Comparison of ENCODE assay signal across 24 cellular contexts in genomic region chr4:7865533-7865932, GRCh38.
DNase-seq lines count a peak whose midpoint lies in the region; ATAC-seq, FAIRE-seq and TF ChIP-seq lines count a peak whose summit lies in the region.
"Had no signal": no experiment of that assay in that cellular context is flagged by ENCODE, and none has a peak within 500 bp of the region (broad histone marks: within the 10 kb centered on the region; RNA-seq: fewer than 3 reads in every experiment).

No MANE protein-coding gene starts in this region.

- H3K4me3 ChIP-seq in A549 (no peak overlapping the region), K562 (no peak overlapping the region), aorta (ENCODE audit: low read length in 2 of 2) (no peak overlapping the region)
- H3K4me3 ChIP-seq: GM23248 had no signal

- H3K36me3 Mint-ChIP-seq in CD4-positive, alpha-beta T cell (ENCODE audit: low read depth) = peaks cover 35% of the 10 kb centered on the region
- peaks cover 14% of the 10 kb centered on the region for H3K36me3 Mint-ChIP-seq in activated T-cell treated with anti-CD3 and anti-CD28 coated beads, Interleukin-2, amount 50 U/mL, for 4 hours (ENCODE audit: insufficient read depth)

- no peak overlapping the region for H3K4me3 Mint-ChIP-seq in CD4-positive, alpha-beta T cell
- H3K4me3 Mint-ChIP-seq in activated T-cell treated with anti-CD3 and anti-CD28 coated beads, Interleukin-2, amount 50 U/mL, for 4 hours = no peak overlapping the region

- TF ChIP-seq POLR2A in A549 (IDR thresholded peaks at IDR 0.05; ENCODE audit: low read length) (no peak), K562 (conservative IDR thresholded peaks at IDR 0.05) (no peak)

- no peaks in the 10 kb centered on the region for H3K27me3 Mint-ChIP-seq in CD4-positive, alpha-beta T cell
- H3K27me3 Mint-ChIP-seq in activated T-cell treated with anti-CD3 and anti-CD28 coated beads, Interleukin-2, amount 50 U/mL, for 4 hours (ENCODE audit: low read depth) = no peaks in the 10 kb centered on the region

- TF ChIP-seq CTCF in A549 (IDR thresholded peaks at IDR 0.05) (no peak), K562 (IDR thresholded peaks at IDR 0.05 in 2 of 3, conservative IDR thresholded peaks at IDR 0.05 in 1 of 3; ENCODE audit: insufficient read depth in 2 of 3, low read depth in 1 of 3, low read length in 3 of 3) (no peak)
- TF ChIP-seq CTCF in CD4-positive, alpha-beta T cell (IDR thresholded peaks at IDR 0.05) = no peak

- TF ChIP-seq EP300 in A549 (IDR thresholded peaks at IDR 0.05) (no peak), K562 (IDR thresholded peaks at IDR 0.05; ENCODE audit: low read length) (no peak)

- intact Hi-C loops in CD4-positive, alpha-beta T cell (cut with DNase I, micrococcal nuclease) = no loop called here
- intact Hi-C loops in K562 (cut with micrococcal nuclease) = no loop called here
- intact Hi-C loops in aorta (cut with DNase I) = no loop called here
- intact Hi-C loops in left ventricle myocardium superior (cut with micrococcal nuclease) = no loop called here

- BruUV-seq in K562 (replicated peaks; lab: Mats Ljungman, UMichigan) = no TSS peak

- DNase-seq in A549 (ENCODE audit: low read depth in 1 of 2, low spot score in 1 of 2) (no peak), K562 (ENCODE audit: extremely low read depth in 1 of 4, low spot score in 3 of 4) (no peak), myocyte (ENCODE audit: low read depth) (peak; percentile 46), aorta (no peak), left ventricle myocardium superior (no peak)
- DNase-seq in CD4-positive, alpha-beta T cell = no peak
- DNase-seq in activated T-cell treated with anti-CD3 and anti-CD28 coated beads, Interleukin-2, amount 50 U/mL, for 4 hours = no peak
- DNase-seq: C1 segment of cervical spinal cord, COR-L47, DMS 273 treated with DMSO at 0.1 percent for 48 hours, GDM1, GM23248, HCEC 1CT, Karpas-422, NCI-H1048, NCI-H1436, NCI-H1930, NCI-H226, NCI-H524, NCI-H82, OCI-M1, SHP77 treated with DMSO at 0.1 percent for 48 hours, SK-N-SH had no signal

- H3K27ac ChIP-seq in A549 = peak overlapping the region in 1 of 2 experiments; percentile 90; a peak in 3 of 6 replicates
- H3K27ac ChIP-seq in CD4-positive, alpha-beta T cell (ENCODE audit: low read depth, low read length) = no peak overlapping the region
- H3K27ac ChIP-seq in K562 (ENCODE audit: extremely low read depth, low read depth, low read length) = no peak overlapping the region
- H3K27ac ChIP-seq in aorta (ENCODE audit: low read depth in 1 of 2, low read length in 2 of 2) = no peak overlapping the region

- no peak for ATAC-seq in A549
- ATAC-seq in CD4-positive, alpha-beta T cell (ENCODE audit: poor library complexity) = no peak
- no peak for ATAC-seq in K562
- no peak for ATAC-seq in activated T-cell treated with anti-CD3 and anti-CD28 coated beads, Interleukin-2, amount 50 U/mL, for 4 hours
- no peak for ATAC-seq in aorta (ENCODE audit: low FRiP score)
- no peak for ATAC-seq in left ventricle myocardium superior
- ATAC-seq in HG02973 (IDR thresholded peaks at IDR 0.05; ENCODE audit: unreplicated experiment) = no peak

- H3K4me2 ChIP-seq in A549 (no peak overlapping the region), K562 (ENCODE audit: insufficient read depth, low read length) (no peak overlapping the region)
- H3K4me2 ChIP-seq: SK-N-SH had no signal

- H3K4me1 Mint-ChIP-seq in CD4-positive, alpha-beta T cell (ENCODE audit: low read depth) = peaks cover 34% of the 10 kb centered on the region
- H3K4me1 Mint-ChIP-seq in activated T-cell treated with anti-CD3 and anti-CD28 coated beads, Interleukin-2, amount 50 U/mL, for 4 hours (ENCODE audit: low read depth) = peaks cover 25% of the 10 kb centered on the region

- no peaks in the 10 kb centered on the region for H4K20me1 ChIP-seq in K562 (replicated peaks; ENCODE audit: control insufficient read depth, insufficient read depth, low read length)

- H3K4me1 ChIP-seq in A549 = peaks cover 80% of the 10 kb centered on the region
- H3K4me1 ChIP-seq in K562 (replicated peaks in 1 of 2; ENCODE audit: control insufficient read depth in 2 of 2, insufficient read depth in 2 of 2, low read length in 2 of 2) = no peaks in the 10 kb centered on the region
- no peaks in the 10 kb centered on the region for H3K4me1 ChIP-seq in aorta (ENCODE audit: control insufficient read depth in 1 of 2, insufficient read depth in 2 of 2, low read length in 2 of 2)

- H3K27ac Mint-ChIP-seq in CD4-positive, alpha-beta T cell = peak overlapping the region; percentile 70

- TF ChIP-seq RAD21 in A549 (conservative IDR thresholded peaks at IDR 0.05 in 1 of 2, IDR thresholded peaks at IDR 0.05 in 1 of 2) (no peak), K562 (CRISPR knock-in tag; conservative IDR thresholded peaks at IDR 0.05 in 1 of 2, IDR thresholded peaks at IDR 0.05 in 1 of 2) (no peak)

- no peaks in the 10 kb centered on the region for H3K9me1 ChIP-seq in K562 (ENCODE audit: control insufficient read depth, insufficient read depth, low read length)

- CTCF ChIA-PET in A549 (lab: Yijun Ruan, JAX) = interaction anchor here (1.2 to 6.6 kb wide), 2 partner anchors 9 to 61 kb away, joined by 3 to 39 read pairs; no protein-coding TSS in a partner anchor
- CTCF ChIA-PET in CD4-positive, alpha-beta T cell (lab: Charles Lee) = interaction anchor here (0.7 to 1.4 kb wide), 2 partner anchors 9 to 63 kb away, joined by 4 to 5 read pairs; no protein-coding TSS in a partner anchor
- CTCF ChIA-PET in K562 (lab: Yijun Ruan, JAX; ENCODE audit: low intra/inter-chr PET ratio) = no interaction called here

- 95% methylated on average over 5 of the region's 5 CpGs for WGBS in A549 (ENCODE audit: missing lambda C conversion rate)
- 2% methylated on average over 5 of the region's 5 CpGs for WGBS in K562 (ENCODE audit: insufficient coverage, low coverage, missing lambda C conversion rate)
- WGBS in aorta, 2 donors = 90 to 94% methylated on average over 5 of the region's 5 CpGs

- POLR2A ChIA-PET in A549 (lab: Yijun Ruan, JAX) (no interaction called here), K562 (lab: Yijun Ruan, JAX) (no interaction called here)
- POLR2A ChIA-PET in CD4-positive, alpha-beta T cell (lab: Charles Lee) = interaction anchor here (2.2 to 3.6 kb wide), 2 partner anchors 12 to 73 kb away, joined by 11 to 39 read pairs; partner anchors contain the start of gene AFAP1

- H3K9me3 Mint-ChIP-seq in CD4-positive, alpha-beta T cell = peaks cover 2% of the 10 kb centered on the region
- peaks cover 6% of the 10 kb centered on the region for H3K9me3 Mint-ChIP-seq in activated T-cell treated with anti-CD3 and anti-CD28 coated beads, Interleukin-2, amount 50 U/mL, for 4 hours

- in situ Hi-C loops in K562 (cut with MboI) = no loop called here

- no peaks in the 10 kb centered on the region for H3K27me3 ChIP-seq in CD4-positive, alpha-beta T cell (ENCODE audit: control insufficient read depth, insufficient read depth, low read length)
- peaks cover 10 to 17% of the 10 kb centered on the region in 2 experiments for H3K27me3 ChIP-seq in K562 (ENCODE audit: control insufficient read depth in 2 of 2, insufficient read depth in 2 of 2, low read length in 2 of 2)
- no peaks in the 10 kb centered on the region for H3K27me3 ChIP-seq in aorta (ENCODE audit: control insufficient read depth in 1 of 2, insufficient read depth in 2 of 2, low read length in 1 of 2)

- H3K9me3 ChIP-seq in A549 (no peaks in the 10 kb centered on the region), K562 (replicated peaks; ENCODE audit: control insufficient read depth, insufficient read depth, low read depth, low read length) (no peaks in the 10 kb centered on the region), aorta (ENCODE audit: control insufficient read depth, low read length) (no peaks in the 10 kb centered on the region)
- H3K9me3 ChIP-seq in CD4-positive, alpha-beta T cell (ENCODE audit: control insufficient read depth, low read length) = no peaks in the 10 kb centered on the region
- H3K9me3 ChIP-seq: SK-N-SH had no signal

- FAIRE-seq in A549 (lab: Jason Lieb, UNC) = no peak
- no peak for FAIRE-seq in K562 (lab: Jason Lieb, UNC)

- H2AFZ ChIP-seq in K562 (ENCODE audit: low read depth, low read length) = no peak overlapping the region
- H2AFZ ChIP-seq: GM23248 had no signal

- H3K79me2 ChIP-seq in K562 (ENCODE audit: control insufficient read depth, insufficient read depth, low read length) = no peaks in the 10 kb centered on the region

- H3K9ac ChIP-seq in K562 (ENCODE audit: insufficient read depth in 1 of 2, low read depth in 2 of 2, low read length in 2 of 2) = no peak overlapping the region
- H3K9ac ChIP-seq: GM23248, SK-N-SH had no signal

- H3K36me3 ChIP-seq in K562 (ENCODE audit: control insufficient read depth, insufficient read depth, low read length) = no peaks in the 10 kb centered on the region
- H3K36me3 ChIP-seq in aorta (ENCODE audit: control insufficient read depth in 1 of 2, insufficient read depth in 2 of 2, low read length in 1 of 2) = no peaks in the 10 kb centered on the region

TF ChIP-seq in A549, 52 proteins besides CTCF, POLR2A, EP300 and RAD21:
- TF ChIP-seq JUN (IDR thresholded peaks at IDR 0.05) = no peak
- TF ChIP-seq MAFK (IDR thresholded peaks at IDR 0.05; ENCODE audit: partially characterized antibody) = peak; percentile 66

TF ChIP-seq in K562, 482 proteins besides CTCF, POLR2A, EP300 and RAD21:
- TF ChIP-seq ARID1B (IDR thresholded peaks at IDR 0.05) = no peak
- TF ChIP-seq BRF1 (IDR thresholded peaks at IDR 0.05; ENCODE audit: borderline replicate concordance, extremely low read depth, insufficient read length) = no peak
- TF ChIP-seq ETV5 (CRISPR knock-in tag; IDR thresholded peaks at IDR 0.05; ENCODE audit: low read depth) = no peak
- no peak for TF ChIP-seq HMG20B (CRISPR knock-in tag; IDR thresholded peaks at IDR 0.05)
- TF ChIP-seq HDAC3 (IDR thresholded peaks at IDR 0.05; ENCODE audit: borderline replicate concordance, partially characterized antibody) = no peak
- 0 out of 2 replicates have a peak, but pooled peaks have one; percentile 3 for TF ChIP-seq ZNF316 (IDR thresholded peaks at IDR 0.05)

Comparison
In these comparisons a context has a peak if more than half of its experiments do, and no peak if none do; other contexts are left out.
1. Of the 35 proteins assayed by ChIP-seq in both K562 and A549: peak only in K562: none; only in A549: MAFK; in both: none; in neither: 34.